1 cellular context compared by ENCODE assay signal in genomic region chr11:10868375-10868774, GRCh38.
TF ChIP-seq lines count a peak whose summit lies in the region.

No MANE protein-coding gene starts in this region.

TF ChIP-seq in K562, 482 proteins besides CTCF, POLR2A, EP300 and RAD21 (continued from another document):
- TF ChIP-seq, protein P1, sequence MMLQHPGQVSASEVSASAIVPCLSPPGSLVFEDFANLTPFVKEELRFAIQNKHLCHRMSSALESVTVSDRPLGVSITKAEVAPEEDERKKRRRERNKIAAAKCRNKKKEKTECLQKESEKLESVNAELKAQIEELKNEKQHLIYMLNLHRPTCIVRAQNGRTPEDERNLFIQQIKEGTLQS (IDR thresholded peaks at IDR 0.05) = no peak
- TF ChIP-seq, protein P1 (CRISPR knock-in tag; conservative IDR thresholded peaks at IDR 0.05) = no peak
